Comparison of ENCODE assay signal across 1 cellular context in the genomic region with DNA sequence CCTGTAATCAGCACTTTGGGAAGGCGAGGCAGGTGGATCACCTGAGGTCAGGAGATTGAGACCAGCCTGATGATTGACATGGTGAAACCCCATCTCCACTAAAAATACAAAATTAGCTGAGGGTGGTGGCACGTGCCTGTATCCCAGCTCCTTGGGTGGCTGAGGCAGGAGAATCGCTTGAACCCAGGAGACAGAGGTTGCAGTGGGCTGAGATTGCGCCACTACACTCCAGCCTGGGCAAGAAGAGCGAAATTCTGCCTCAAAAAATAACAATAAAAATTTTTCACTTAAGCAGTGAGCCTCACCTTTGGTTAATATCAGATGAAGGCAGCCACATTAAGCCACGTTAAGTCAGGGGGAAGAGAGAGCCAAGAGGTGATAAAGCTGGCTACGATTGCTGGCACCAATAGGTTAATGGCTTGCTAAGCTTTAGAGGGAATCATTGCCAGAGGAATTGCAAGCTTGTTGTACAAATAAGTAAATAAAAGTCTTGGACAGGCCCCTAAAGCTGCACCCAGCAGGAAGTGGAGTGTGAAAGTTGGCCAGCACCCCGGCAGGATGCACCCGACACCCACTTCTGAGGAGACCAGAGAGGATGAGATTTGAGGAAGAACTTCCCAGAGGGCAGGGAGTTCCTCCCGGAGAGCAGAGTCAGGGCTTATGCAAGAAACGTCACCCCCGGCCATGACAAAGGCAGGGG.
TF ChIP-seq lines count a peak whose summit lies in the region.

No MANE protein-coding gene starts in this region.

TF ChIP-seq in A549, 52 proteins besides CTCF, POLR2A, EP300 and RAD21 (continued from another document):
- TF ChIP-seq, protein P1, sequence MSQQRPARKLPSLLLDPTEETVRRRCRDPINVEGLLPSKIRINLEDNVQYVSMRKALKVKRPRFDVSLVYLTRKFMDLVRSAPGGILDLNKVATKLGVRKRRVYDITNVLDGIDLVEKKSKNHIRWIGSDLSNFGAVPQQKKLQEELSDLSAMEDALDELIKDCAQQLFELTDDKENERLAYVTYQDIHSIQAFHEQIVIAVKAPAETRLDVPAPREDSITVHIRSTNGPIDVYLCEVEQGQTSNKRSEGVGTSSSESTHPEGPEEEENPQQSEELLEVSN (IDR thresholded peaks at IDR 0.05; ENCODE audit: borderline replicate concordance, low read depth) = peak; percentile 44; the same call in 1 of the 2 replicates
- TF ChIP-seq NPAS2 (CRISPR knock-in tag; IDR thresholded peaks at IDR 0.05; ENCODE audit: borderline replicate concordance) (no peak), FOSL2 (IDR thresholded peaks at IDR 0.05) (no peak), FOSL2 (CRISPR knock-in tag; IDR thresholded peaks at IDR 0.05) (peak; percentile 23; the same call in 1 of the 2 replicates), TFCP2L1 (CRISPR knock-in tag; IDR thresholded peaks at IDR 0.05) (peak; percentile 38; the same call in 1 of the 2 replicates), CEBPB (IDR thresholded peaks at IDR 0.05) (peak; percentile 50 to 73; a peak in 3 of 4 replicates), GATA3 (IDR thresholded peaks at IDR 0.05; ENCODE audit: borderline replicate concordance) (peak; percentile 80), JUNB (IDR thresholded peaks at IDR 0.05) (0 out of 2 replicates have a peak, but pooled peaks have one; percentile 30), ZSCAN20 (CRISPR knock-in tag; IDR thresholded peaks at IDR 0.05) (peak; percentile 34; the same call in 1 of the 2 replicates), FOXS1 (CRISPR knock-in tag; IDR thresholded peaks at IDR 0.05) (peak; percentile 44; the same call in 1 of the 2 replicates), PHF8 (IDR thresholded peaks at IDR 0.05; ENCODE audit: borderline replicate concordance, low read depth) (no peak), RARB (CRISPR knock-in tag; IDR thresholded peaks at IDR 0.05) (peak; percentile 56; the same call in 1 of the 2 replicates), EHF (CRISPR knock-in tag; IDR thresholded peaks at IDR 0.05) (peak; percentile 60; the same call in 1 of the 2 replicates), RNF2 (IDR thresholded peaks at IDR 0.05; ENCODE audit: borderline replicate concordance, low read depth) (no peak)
- TF ChIP-seq, protein P2, sequence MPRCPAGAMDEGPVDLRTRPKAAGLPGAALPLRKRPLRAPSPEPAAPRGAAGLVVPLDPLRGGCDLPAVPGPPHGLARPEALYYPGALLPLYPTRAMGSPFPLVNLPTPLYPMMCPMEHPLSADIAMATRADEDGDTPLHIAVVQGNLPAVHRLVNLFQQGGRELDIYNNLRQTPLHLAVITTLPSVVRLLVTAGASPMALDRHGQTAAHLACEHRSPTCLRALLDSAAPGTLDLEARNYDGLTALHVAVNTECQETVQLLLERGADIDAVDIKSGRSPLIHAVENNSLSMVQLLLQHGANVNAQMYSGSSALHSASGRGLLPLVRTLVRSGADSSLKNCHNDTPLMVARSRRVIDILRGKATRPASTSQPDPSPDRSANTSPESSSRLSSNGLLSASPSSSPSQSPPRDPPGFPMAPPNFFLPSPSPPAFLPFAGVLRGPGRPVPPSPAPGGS (IDR thresholded peaks at IDR 0.05) = peak; percentile 65; the same call in 1 of the 3 replicates
- TF ChIP-seq, protein P3, sequence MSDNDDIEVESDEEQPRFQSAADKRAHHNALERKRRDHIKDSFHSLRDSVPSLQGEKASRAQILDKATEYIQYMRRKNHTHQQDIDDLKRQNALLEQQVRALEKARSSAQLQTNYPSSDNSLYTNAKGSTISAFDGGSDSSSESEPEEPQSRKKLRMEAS (IDR thresholded peaks at IDR 0.05) = peak; percentile 69
- TF ChIP-seq, protein P4, sequence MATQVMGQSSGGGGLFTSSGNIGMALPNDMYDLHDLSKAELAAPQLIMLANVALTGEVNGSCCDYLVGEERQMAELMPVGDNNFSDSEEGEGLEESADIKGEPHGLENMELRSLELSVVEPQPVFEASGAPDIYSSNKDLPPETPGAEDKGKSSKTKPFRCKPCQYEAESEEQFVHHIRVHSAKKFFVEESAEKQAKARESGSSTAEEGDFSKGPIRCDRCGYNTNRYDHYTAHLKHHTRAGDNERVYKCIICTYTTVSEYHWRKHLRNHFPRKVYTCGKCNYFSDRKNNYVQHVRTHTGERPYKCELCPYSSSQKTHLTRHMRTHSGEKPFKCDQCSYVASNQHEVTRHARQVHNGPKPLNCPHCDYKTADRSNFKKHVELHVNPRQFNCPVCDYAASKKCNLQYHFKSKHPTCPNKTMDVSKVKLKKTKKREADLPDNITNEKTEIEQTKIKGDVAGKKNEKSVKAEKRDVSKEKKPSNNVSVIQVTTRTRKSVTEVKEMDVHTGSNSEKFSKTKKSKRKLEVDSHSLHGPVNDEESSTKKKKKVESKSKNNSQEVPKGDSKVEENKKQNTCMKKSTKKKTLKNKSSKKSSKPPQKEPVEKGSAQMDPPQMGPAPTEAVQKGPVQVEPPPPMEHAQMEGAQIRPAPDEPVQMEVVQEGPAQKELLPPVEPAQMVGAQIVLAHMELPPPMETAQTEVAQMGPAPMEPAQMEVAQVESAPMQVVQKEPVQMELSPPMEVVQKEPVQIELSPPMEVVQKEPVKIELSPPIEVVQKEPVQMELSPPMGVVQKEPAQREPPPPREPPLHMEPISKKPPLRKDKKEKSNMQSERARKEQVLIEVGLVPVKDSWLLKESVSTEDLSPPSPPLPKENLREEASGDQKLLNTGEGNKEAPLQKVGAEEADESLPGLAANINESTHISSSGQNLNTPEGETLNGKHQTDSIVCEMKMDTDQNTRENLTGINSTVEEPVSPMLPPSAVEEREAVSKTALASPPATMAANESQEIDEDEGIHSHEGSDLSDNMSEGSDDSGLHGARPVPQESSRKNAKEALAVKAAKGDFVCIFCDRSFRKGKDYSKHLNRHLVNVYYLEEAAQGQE (IDR thresholded peaks at IDR 0.05) = no peak
- TF ChIP-seq, protein P5, sequence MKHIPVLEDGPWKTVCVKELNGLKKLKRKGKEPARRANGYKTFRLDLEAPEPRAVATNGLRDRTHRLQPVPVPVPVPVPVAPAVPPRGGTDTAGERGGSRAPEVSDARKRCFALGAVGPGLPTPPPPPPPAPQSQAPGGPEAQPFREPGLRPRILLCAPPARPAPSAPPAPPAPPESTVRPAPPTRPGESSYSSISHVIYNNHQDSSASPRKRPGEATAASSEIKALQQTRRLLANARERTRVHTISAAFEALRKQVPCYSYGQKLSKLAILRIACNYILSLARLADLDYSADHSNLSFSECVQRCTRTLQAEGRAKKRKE (CRISPR knock-in tag; IDR thresholded peaks at IDR 0.05; ENCODE audit: low read depth) = peak; percentile 49
- TF ChIP-seq, protein P6, sequence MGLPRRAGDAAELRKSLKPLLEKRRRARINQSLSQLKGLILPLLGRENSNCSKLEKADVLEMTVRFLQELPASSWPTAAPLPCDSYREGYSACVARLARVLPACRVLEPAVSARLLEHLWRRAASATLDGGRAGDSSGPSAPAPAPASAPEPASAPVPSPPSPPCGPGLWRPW (IDR thresholded peaks at IDR 0.05) = no peak
